Comparison of ENCODE assay signal across 14 cellular contexts in genomic region chr18:35933982-35934381, GRCh38.
DNase-seq lines count a peak whose midpoint lies in the region; ATAC-seq and TF ChIP-seq lines count a peak whose summit lies in the region.
"Had no signal": no experiment of that assay in that cellular context is flagged by ENCODE, and none has a peak within 500 bp of the region (broad histone marks: within the 10 kb centered on the region; RNA-seq: fewer than 3 reads in every experiment).

No MANE protein-coding gene starts in this region.

- H3K18ac ChIP-seq in neuronal stem cell (ENCODE audit: low read length) = no peak overlapping the region

- H3K4me3 ChIP-seq in RWPE2 (ENCODE audit: severe bottlenecking) = no peak overlapping the region
- H3K4me3 ChIP-seq in kidney epithelial cell (ENCODE audit: low read depth, low read length) = no peak overlapping the region
- H3K4me3 ChIP-seq in neuronal stem cell (ENCODE audit: low read length in 2 of 2) = no peak overlapping the region
- H3K4me3 ChIP-seq: skin epidermis had no signal

- WGBS in neuronal stem cell (ENCODE audit: extremely low coverage in 2 of 2, insufficient read length in 2 of 2, insufficient replicate concordance in 1 of 2), 2 donors = no CpG with 5 or more reads among the region's 8 CpGs

- H2BK5ac ChIP-seq in neuronal stem cell (ENCODE audit: low read length) = no peak overlapping the region

- no peak overlapping the region for H4K8ac ChIP-seq in neuronal stem cell (ENCODE audit: low read depth, low read length)

- no peak overlapping the region for H2BK12ac ChIP-seq in neuronal stem cell (ENCODE audit: low read length)

- no peak overlapping the region for H3K4ac ChIP-seq in neuronal stem cell (ENCODE audit: low read length)

- H3K79me1 ChIP-seq in neuronal stem cell (ENCODE audit: low read depth, low read length) = no peaks in the 10 kb centered on the region

- H3K4me1 ChIP-seq in RWPE2 (ENCODE audit: insufficient read depth, poor library complexity, severe bottlenecking) (peaks cover 13% of the 10 kb centered on the region), neuronal stem cell (ENCODE audit: control insufficient read depth in 2 of 2, insufficient read depth in 1 of 2, low read depth in 1 of 2, low read length in 2 of 2) (no peaks in the 10 kb centered on the region)

- intact Hi-C loops in sciatic nerve (cut with DNase I) = loop anchor here (10.0 kb wide), 1 partner anchor 539 kb away; no protein-coding TSS in a partner anchor

- H3K9me3 ChIP-seq in RWPE2 (ENCODE audit: severe bottlenecking) (no peaks in the 10 kb centered on the region), neuronal stem cell (replicated peaks in 1 of 2; ENCODE audit: control insufficient read depth in 2 of 2, insufficient read depth in 1 of 2, low read depth in 1 of 2, low read length in 2 of 2) (no peaks in the 10 kb centered on the region)
- H3K9me3 ChIP-seq: SK-N-SH had no signal

- ATAC-seq in RWPE2 (ENCODE audit: low read depth) (peak; percentile 89), sciatic nerve (no peak)
- ATAC-seq: activated T-cell treated with anti-CD3 and anti-CD28 coated beads, Interleukin-2, amount 50 U/mL, for 72 hours had no signal

- no peak overlapping the region for H3K14ac ChIP-seq in neuronal stem cell (ENCODE audit: low read length)

- DNase-seq in DMS53 treated with DMSO at 0.1 percent for 48 hours (lab: John Stamatoyannopoulos, UW; ENCODE audit: unreplicated experiment) (peak; percentile 93), HS-5 (ENCODE audit: low read depth) (peak; percentile 16), RWPE2 (ENCODE audit: low spot score) (no peak), kidney epithelial cell (ENCODE audit: low read depth) (peak; percentile 50), hippocampal formation (lab: John Stamatoyannopoulos, UW) (no peak), sciatic nerve (ENCODE audit: low spot score) (no peak), neuronal stem cell (ENCODE audit: low spot score) (no peak)
- DNase-seq: activated CD4-positive, alpha-beta memory T cell treated with anti-CD3 and anti-CD28 coated beads, Interleukin-2, amount 10 ng/mL, durations not matched to agents 7 days and 5 days; activated naive CD8-positive, alpha-beta T cell treated with anti-CD3 and anti-CD28 coated beads, Interleukin-2, amount 10 ng/mL, durations not matched to agents 7 days and 5 days; activated T-cell treated with anti-CD3 and anti-CD28 coated beads, Interleukin-2, amount 50 U/mL, for 72 hours; NCI-H2081 treated with DMSO at 0.1 percent for 48 hours; SK-N-SH; stimulated activated CD4-positive, alpha-beta T cell treated with anti-CD3 and anti-CD28 coated beads, Interleukin-4, amount 100 ng/mL, for 4 hours had no signal

- no peak overlapping the region for H2BK120ac ChIP-seq in neuronal stem cell (ENCODE audit: low read depth, low read length)

- no peak for TF ChIP-seq CTCF in RWPE2 (IDR thresholded peaks at IDR 0.05; ENCODE audit: poor library complexity, severe bottlenecking)
- no peak for TF ChIP-seq CTCF in kidney epithelial cell (IDR thresholded peaks at IDR 0.05; ENCODE audit: insufficient read depth, low read length, poor library complexity, severe bottlenecking)

- no peak overlapping the region for H2AFZ ChIP-seq in neuronal stem cell (ENCODE audit: low read length)

- no peak overlapping the region for H2AK5ac ChIP-seq in neuronal stem cell (ENCODE audit: low read depth, low read length)

- no peak overlapping the region for H3K23ac ChIP-seq in neuronal stem cell (ENCODE audit: low read depth, low read length, poor library complexity)

- no peak overlapping the region for H3K4me2 ChIP-seq in neuronal stem cell (ENCODE audit: insufficient read depth, low read length, poor library complexity, severe bottlenecking)
- H3K4me2 ChIP-seq: SK-N-SH had no signal

- no peak overlapping the region for H2BK15ac ChIP-seq in neuronal stem cell (ENCODE audit: low read length)

- H4K91ac ChIP-seq in neuronal stem cell (ENCODE audit: low read depth, low read length, poor library complexity) = no peak overlapping the region

- H3K27ac ChIP-seq in RWPE2 (ENCODE audit: poor library complexity, severe bottlenecking) (no peak overlapping the region), neuronal stem cell (replicated peaks; ENCODE audit: low read length) (no peak overlapping the region)
- H3K27ac ChIP-seq: skin epidermis had no signal

- no peaks in the 10 kb centered on the region for H3K36me3 ChIP-seq in RWPE2 (ENCODE audit: low read depth)
- H3K36me3 ChIP-seq in kidney epithelial cell (ENCODE audit: control insufficient read depth, insufficient read depth, low read length) = no peaks in the 10 kb centered on the region
- no peaks in the 10 kb centered on the region for H3K36me3 ChIP-seq in neuronal stem cell (replicated peaks in 1 of 2; ENCODE audit: control insufficient read depth in 2 of 2, insufficient read depth in 2 of 2, low read length in 2 of 2)

- no peak overlapping the region for H3K9ac ChIP-seq in neuronal stem cell (ENCODE audit: low read depth, low read length, poor library complexity)
- H3K9ac ChIP-seq: SK-N-SH had no signal

- no peaks in the 10 kb centered on the region for H3K27me3 ChIP-seq in RWPE2 (ENCODE audit: insufficient read depth, poor library complexity, severe bottlenecking)
- H3K27me3 ChIP-seq in kidney epithelial cell (ENCODE audit: control insufficient read depth, insufficient read depth, low read length) = no peaks in the 10 kb centered on the region
- H3K27me3 ChIP-seq in neuronal stem cell (ENCODE audit: control insufficient read depth in 3 of 3, insufficient read depth in 3 of 3, low read depth in 1 of 3, low read length in 3 of 3) = peaks cover 0 to 14% (median 0%) of the 10 kb centered on the region in 3 experiments

Comparison
In these comparisons a context has a peak if more than half of its experiments do, and no peak if none do; other contexts are left out.
1. DNase-seq: peak in DMS53 treated with DMSO at 0.1 percent for 48 hours (single experiment), HS-5 (single experiment) and kidney epithelial cell (single experiment); none in RWPE2 (single experiment), hippocampal formation (0 of 2), sciatic nerve (single experiment) and neuronal stem cell (single experiment).